1 cellular context compared by ENCODE assay signal in the genomic region with DNA sequence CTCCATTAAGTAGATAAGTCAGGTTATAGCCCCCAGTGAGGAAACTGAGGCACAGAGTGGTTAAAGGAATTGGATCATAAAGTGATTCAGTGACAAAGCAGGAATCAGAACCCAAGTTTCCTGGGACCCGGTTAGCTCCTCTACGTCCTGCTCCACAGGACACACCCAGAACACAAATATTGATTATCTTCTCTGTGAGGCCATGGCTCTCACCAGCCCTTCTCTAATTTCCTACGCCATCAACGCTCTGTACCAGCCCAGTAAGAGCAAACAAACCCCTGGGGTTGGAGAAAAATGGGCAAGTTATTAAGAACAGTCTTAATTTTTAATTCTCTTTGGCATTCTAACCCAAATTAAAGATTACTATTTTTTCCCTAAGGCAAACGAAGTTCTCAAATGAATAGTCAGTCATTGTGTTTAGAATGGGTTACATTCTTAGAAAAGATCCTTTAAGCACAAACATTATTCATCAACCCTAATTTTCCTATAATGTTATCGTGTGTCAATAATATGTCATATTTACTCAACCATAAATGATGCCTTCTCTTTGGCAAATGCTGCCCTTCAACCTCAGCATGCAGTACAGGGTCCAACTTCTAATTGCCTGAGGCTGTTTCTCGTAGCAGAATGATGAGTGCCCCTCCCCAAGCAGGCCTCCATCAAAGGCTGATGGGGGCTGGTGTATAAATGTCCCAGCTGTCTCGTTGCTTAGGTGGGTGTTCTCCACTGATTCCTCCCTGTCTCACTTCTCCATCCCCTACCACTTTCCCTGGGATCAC.
A peak's percentile ranks its signal among the peaks of the same experiment; 100 is the strongest.
TF ChIP-seq lines count a peak whose summit lies in the region.

No MANE protein-coding gene starts in this region.

TF ChIP-seq in HepG2, 621 proteins besides CTCF, POLR2A, EP300 and RAD21 (continued from another document):
- TF ChIP-seq ZNF260 (CRISPR knock-in tag; IDR thresholded peaks at IDR 0.05; ENCODE audit: borderline replicate concordance, low read depth) (no peak), KDM6A (CRISPR knock-in tag; IDR thresholded peaks at IDR 0.05; ENCODE audit: low read depth) (no peak), SMARCE1 (IDR thresholded peaks at IDR 0.05; ENCODE audit: borderline replicate concordance) (no peak), TAF15 (IDR thresholded peaks at IDR 0.05; ENCODE audit: low read depth, low read length, poor library complexity, severe bottlenecking) (no peak), U2AF2 (IDR thresholded peaks at IDR 0.05; ENCODE audit: low read depth, low read length) (no peak), SOX13 (IDR thresholded peaks at IDR 0.05) (no peak), SOX13 (CRISPR knock-in tag; conservative IDR thresholded peaks at IDR 0.05 in 1 of 2, IDR thresholded peaks at IDR 0.05 in 1 of 2) (peak in 1 of 2 experiments; percentile 28; a peak in 1 of 4 replicates), MED13 (CRISPR knock-in tag; IDR thresholded peaks at IDR 0.05) (no peak)
- TF ChIP-seq, protein P1, sequence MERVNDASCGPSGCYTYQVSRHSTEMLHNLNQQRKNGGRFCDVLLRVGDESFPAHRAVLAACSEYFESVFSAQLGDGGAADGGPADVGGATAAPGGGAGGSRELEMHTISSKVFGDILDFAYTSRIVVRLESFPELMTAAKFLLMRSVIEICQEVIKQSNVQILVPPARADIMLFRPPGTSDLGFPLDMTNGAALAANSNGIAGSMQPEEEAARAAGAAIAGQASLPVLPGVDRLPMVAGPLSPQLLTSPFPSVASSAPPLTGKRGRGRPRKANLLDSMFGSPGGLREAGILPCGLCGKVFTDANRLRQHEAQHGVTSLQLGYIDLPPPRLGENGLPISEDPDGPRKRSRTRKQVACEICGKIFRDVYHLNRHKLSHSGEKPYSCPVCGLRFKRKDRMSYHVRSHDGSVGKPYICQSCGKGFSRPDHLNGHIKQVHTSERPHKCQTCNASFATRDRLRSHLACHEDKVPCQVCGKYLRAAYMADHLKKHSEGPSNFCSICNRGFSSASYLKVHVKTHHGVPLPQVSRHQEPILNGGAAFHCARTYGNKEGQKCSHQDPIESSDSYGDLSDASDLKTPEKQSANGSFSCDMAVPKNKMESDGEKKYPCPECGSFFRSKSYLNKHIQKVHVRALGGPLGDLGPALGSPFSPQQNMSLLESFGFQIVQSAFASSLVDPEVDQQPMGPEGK (CRISPR knock-in tag; IDR thresholded peaks at IDR 0.05): peak; percentile 34; the same call in 1 of the 2 replicates
- TF ChIP-seq, protein P2, sequence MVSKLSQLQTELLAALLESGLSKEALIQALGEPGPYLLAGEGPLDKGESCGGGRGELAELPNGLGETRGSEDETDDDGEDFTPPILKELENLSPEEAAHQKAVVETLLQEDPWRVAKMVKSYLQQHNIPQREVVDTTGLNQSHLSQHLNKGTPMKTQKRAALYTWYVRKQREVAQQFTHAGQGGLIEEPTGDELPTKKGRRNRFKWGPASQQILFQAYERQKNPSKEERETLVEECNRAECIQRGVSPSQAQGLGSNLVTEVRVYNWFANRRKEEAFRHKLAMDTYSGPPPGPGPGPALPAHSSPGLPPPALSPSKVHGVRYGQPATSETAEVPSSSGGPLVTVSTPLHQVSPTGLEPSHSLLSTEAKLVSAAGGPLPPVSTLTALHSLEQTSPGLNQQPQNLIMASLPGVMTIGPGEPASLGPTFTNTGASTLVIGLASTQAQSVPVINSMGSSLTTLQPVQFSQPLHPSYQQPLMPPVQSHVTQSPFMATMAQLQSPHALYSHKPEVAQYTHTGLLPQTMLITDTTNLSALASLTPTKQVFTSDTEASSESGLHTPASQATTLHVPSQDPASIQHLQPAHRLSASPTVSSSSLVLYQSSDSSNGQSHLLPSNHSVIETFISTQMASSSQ (IDR thresholded peaks at IDR 0.05; ENCODE audit: low read depth): no peak
- TF ChIP-seq, protein P2 (CRISPR knock-in tag; IDR thresholded peaks at IDR 0.05; ENCODE audit: borderline replicate concordance): no peak
- TF ChIP-seq, protein P3, sequence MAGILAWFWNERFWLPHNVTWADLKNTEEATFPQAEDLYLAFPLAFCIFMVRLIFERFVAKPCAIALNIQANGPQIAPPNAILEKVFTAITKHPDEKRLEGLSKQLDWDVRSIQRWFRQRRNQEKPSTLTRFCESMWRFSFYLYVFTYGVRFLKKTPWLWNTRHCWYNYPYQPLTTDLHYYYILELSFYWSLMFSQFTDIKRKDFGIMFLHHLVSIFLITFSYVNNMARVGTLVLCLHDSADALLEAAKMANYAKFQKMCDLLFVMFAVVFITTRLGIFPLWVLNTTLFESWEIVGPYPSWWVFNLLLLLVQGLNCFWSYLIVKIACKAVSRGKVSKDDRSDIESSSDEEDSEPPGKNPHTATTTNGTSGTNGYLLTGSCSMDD (CRISPR knock-in tag; IDR thresholded peaks at IDR 0.05): no peak
- TF ChIP-seq, protein P4, sequence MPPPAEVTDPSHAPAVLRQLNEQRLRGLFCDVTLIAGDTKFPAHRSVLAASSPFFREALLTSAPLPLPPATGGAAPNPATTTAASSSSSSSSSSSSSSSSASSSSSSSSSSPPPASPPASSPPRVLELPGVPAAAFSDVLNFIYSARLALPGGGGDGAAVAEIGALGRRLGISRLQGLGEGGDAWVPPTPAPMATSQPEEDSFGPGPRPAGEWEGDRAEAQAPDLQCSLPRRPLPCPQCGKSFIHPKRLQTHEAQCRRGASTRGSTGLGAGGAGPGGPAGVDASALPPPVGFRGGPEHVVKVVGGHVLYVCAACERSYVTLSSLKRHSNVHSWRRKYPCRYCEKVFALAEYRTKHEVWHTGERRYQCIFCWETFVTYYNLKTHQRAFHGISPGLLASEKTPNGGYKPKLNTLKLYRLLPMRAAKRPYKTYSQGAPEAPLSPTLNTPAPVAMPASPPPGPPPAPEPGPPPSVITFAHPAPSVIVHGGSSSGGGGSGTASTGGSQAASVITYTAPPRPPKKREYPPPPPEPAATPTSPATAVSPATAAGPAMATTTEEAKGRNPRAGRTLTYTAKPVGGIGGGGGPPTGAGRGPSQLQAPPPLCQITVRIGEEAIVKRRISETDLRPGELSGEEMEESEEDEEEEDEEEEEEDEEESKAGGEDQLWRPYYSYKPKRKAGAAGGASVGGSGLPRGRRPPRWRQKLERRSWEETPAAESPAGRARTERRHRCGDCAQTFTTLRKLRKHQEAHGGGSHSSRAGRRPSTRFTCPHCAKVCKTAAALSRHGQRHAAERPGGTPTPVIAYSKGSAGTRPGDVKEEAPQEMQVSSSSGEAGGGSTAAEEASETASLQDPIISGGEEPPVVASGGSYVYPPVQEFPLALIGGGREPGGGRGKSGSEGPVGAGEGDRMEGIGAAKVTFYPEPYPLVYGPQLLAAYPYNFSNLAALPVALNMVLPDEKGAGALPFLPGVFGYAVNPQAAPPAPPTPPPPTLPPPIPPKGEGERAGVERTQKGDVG (CRISPR knock-in tag; IDR thresholded peaks at IDR 0.05; ENCODE audit: borderline replicate concordance): no peak
